In the genomic region with DNA sequence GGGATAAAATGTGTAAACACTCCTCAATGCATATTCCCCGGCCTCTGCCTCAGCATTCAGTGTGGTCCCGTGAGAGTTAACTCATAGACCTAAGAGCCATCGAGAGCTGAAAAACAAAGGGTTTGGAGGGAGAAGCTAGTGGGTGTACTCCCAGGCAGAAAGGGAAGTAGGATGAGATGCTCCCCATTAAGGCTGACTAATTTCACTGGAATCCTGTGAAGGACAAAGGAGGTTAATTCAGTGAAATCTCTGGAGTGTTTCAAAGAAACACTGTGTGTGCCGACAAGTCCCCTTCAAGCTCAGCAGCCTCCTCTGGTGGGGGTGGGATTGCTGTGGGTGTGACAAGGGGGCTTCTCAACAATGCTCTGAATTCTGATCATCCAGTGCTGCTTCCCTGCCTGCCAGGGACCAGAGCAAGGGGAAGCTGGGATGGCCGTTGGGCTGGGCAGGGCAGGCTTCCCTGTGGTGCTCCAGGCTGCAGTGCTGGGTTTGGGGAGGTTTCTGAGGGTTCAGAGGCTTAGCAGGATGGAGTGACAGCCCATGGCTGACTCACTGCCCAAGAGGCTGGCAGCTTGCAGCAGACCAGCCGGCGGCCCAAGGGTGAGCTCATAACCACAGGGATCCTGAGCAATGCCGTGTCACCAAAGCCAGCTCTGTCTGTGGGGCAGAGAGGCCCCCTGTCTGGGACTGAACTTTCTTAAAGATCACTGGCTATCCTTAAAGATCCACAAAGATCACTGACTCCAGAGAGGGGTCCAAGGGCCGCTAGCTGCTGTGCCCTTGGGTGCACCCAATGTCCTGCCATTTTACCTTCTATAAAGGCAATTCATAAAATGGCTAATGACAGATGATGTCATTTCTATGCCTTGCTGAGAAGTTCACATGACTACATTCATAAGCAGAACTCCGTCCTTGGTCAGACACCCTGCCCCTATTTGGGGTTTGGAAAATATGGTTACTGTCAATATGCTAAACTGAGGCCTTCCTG, we compare ENCODE assay signal across 8 cellular contexts.
DNase-seq lines count a peak whose midpoint lies in the region; ATAC-seq and TF ChIP-seq lines count a peak whose summit lies in the region.

No MANE protein-coding gene starts in this region.

- TF ChIP-seq POLR2A in gastrocnemius medialis (IDR thresholded peaks at IDR 0.05), result no peak

- no peak overlapping the region for H3K27ac ChIP-seq in gastrocnemius medialis

- no peak for ATAC-seq in gastrocnemius medialis
- ATAC-seq in GM18909 (IDR thresholded peaks at IDR 0.05; ENCODE audit: poor library complexity, unreplicated experiment), result no peak

- in situ Hi-C loops in gastrocnemius medialis (cut with MboI; ENCODE audit: low sequenced_read_pairs in 4 of 4), result loop anchor here in 1 of 4 donors (10.0 kb wide), 1 partner anchor 128 kb away; no protein-coding TSS in a partner anchor

- no peaks in the 10 kb centered on the region for H3K36me3 ChIP-seq in gastrocnemius medialis

- no peaks in the 10 kb centered on the region for H3K9me3 ChIP-seq in gastrocnemius medialis

- DNase-seq in AG08395 (ENCODE audit: low spot score), result peak; percentile 95
- peak; percentile 94 for DNase-seq in HPDE6-E6E7 (ENCODE audit: extremely low spot score)
- peak; percentile 20 for DNase-seq in activated T-helper 9 cell treated with anti-CD3 and anti-CD28 coated beads, Interleukin-2, amount 50 U/mL, for 16 hours (ENCODE audit: low read depth)
- peak; percentile 33 to 95 for DNase-seq in lung microvascular endothelial cell (ENCODE audit: low read depth in 2 of 2)
- no peak for DNase-seq in gastrocnemius medialis
- no peak for DNase-seq in NCI-H524 treated with DMSO at 0.1 percent for 48 hours (lab: John Stamatoyannopoulos, UW)
- DNase-seq in NCI-H446 treated with DMSO at 0.1 percent for 48 hours (lab: John Stamatoyannopoulos, UW), result no peak

- intact Hi-C loops in gastrocnemius medialis (cut with DNase I; ENCODE audit: low total_unique reads), result no loop called here

- no peaks in the 10 kb centered on the region for H3K27me3 ChIP-seq in gastrocnemius medialis

- TF ChIP-seq CTCF in gastrocnemius medialis (IDR thresholded peaks at IDR 0.05 in 4 of 5, conservative IDR thresholded peaks at IDR 0.05 in 1 of 5), result no peak

- no peaks in the 10 kb centered on the region for H3K4me1 ChIP-seq in gastrocnemius medialis

- no peak overlapping the region for H3K4me3 ChIP-seq in gastrocnemius medialis

Comparison
In these comparisons a context has a peak if more than half of its experiments do, and no peak if none do; other contexts are left out.
1. DNase-seq: peak in AG08395 (single experiment), HPDE6-E6E7 (single experiment), activated T-helper 9 cell treated with anti-CD3 and anti-CD28 coated beads, Interleukin-2, amount 50 U/mL, for 16 hours (single experiment) and lung microvascular endothelial cell (2 of 2); none in gastrocnemius medialis (0 of 2), NCI-H524 treated with DMSO at 0.1 percent for 48 hours (single experiment) and NCI-H446 treated with DMSO at 0.1 percent for 48 hours (single experiment).